29 cellular contexts compared by ENCODE assay signal in the genomic region with DNA sequence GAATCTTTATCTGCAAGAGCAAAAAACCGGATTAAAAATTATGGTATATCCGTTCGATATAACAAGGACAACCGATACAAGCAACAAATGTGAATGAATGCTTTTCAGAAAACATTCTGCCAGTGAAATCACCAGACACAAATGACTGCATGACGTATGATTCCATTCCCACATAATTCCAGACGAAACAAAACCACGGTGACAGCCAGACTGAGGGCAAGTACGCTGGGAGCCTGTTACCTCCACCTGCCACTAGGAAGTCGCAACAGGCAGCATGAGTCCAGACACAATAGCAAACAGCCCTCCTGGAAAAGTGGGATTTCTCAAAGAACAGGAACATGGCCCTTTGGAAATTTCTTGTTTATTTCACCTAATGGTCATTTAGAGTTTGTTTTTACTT. TPM values are rescaled to one million over a fixed set of nuclear protein-coding genes. Genes with fewer than 3 reads are reported as not detected.
DNase-seq lines count a peak whose midpoint lies in the region; ATAC-seq, FAIRE-seq and TF ChIP-seq lines count a peak whose summit lies in the region.
"Had no signal": no experiment of that assay in that cellular context is flagged by ENCODE, and none has a peak within 500 bp of the region (broad histone marks: within the 10 kb centered on the region; RNA-seq: fewer than 3 reads in every experiment).

No MANE protein-coding gene starts in this region.

- no peak overlapping the region for H2AFZ ChIP-seq in astrocyte (ENCODE audit: low read depth, low read length)
- H2AFZ ChIP-seq: neural progenitor cell had no signal

- H3K27ac Mint-ChIP-seq in astrocyte (ENCODE audit: unreplicated experiment): peak overlapping the region; percentile 95
- H3K27ac Mint-ChIP-seq in neural crest cell (ENCODE audit: unreplicated experiment): no peak overlapping the region
- H3K27ac Mint-ChIP-seq: activated CD4-positive, alpha-beta T cell treated with anti-CD3 and anti-CD28 coated beads for 36 hours; activated naive CD4-positive, alpha-beta T cell treated with anti-CD3 and anti-CD28 coated beads, Interleukin-2, amount 50 U/mL, for 24 hours; CD4-positive, CD25-positive, alpha-beta regulatory T cell; neural progenitor cell had no signal

- H3K4me3 Mint-ChIP-seq in astrocyte (ENCODE audit: unreplicated experiment) (no peak overlapping the region), neural crest cell (no peak overlapping the region)
- H3K4me3 Mint-ChIP-seq: activated CD4-positive, alpha-beta T cell treated with anti-CD3 and anti-CD28 coated beads for 36 hours; activated naive CD4-positive, alpha-beta T cell treated with anti-CD3 and anti-CD28 coated beads, Interleukin-2, amount 50 U/mL, for 24 hours; CD4-positive, CD25-positive, alpha-beta regulatory T cell; neural progenitor cell had no signal

- H3K36me3 Mint-ChIP-seq in astrocyte (ENCODE audit: low read depth, unreplicated experiment) (peaks cover 19% of the 10 kb centered on the region), neural crest cell (ENCODE audit: low read depth) (peaks cover 41% of the 10 kb centered on the region)

- H3K27ac ChIP-seq in astrocyte (ENCODE audit: low read depth, low read length): peak overlapping the region; percentile 81
- H3K27ac ChIP-seq: cardiac muscle cell, neural progenitor cell, pancreas had no signal

- FAIRE-seq in astrocyte (lab: Jason Lieb, UNC): no peak
- FAIRE-seq: A204.1, colon, GM19239, K562, pancreas, RCC 7860, small intestine had no signal

- no peak overlapping the region for H3K4me3 ChIP-seq in astrocyte (ENCODE audit: insufficient read depth, low read depth, low read length)
- H3K4me3 ChIP-seq: cardiac muscle cell, K562, neural progenitor cell, pancreas had no signal

- no peak for ATAC-seq in HG02678 (IDR thresholded peaks at IDR 0.05; ENCODE audit: unreplicated experiment)
- ATAC-seq: activated CD4-positive, alpha-beta T cell treated with anti-CD3 and anti-CD28 coated beads for 36 hours; K562; left lobe of liver; pancreas; stimulated activated naive CD8-positive, alpha-beta T cell treated with anti-CD3 and anti-CD28 coated beads, Interleukin-15, Interleukin-2, amounts not matched to agents 100 U/mL and 50 U/mL, for 24 hours had no signal

- H3K9ac ChIP-seq in astrocyte (ENCODE audit: low read length): peak overlapping the region; percentile 57
- H3K9ac ChIP-seq: neural progenitor cell had no signal

- peaks cover 17% of the 10 kb centered on the region for H3K79me2 ChIP-seq in astrocyte (ENCODE audit: insufficient read depth, low read length)

- H3K27me3 Mint-ChIP-seq in astrocyte (ENCODE audit: low read depth, unreplicated experiment): no peaks in the 10 kb centered on the region
- no peaks in the 10 kb centered on the region for H3K27me3 Mint-ChIP-seq in neural crest cell (ENCODE audit: low read depth)
- H3K27me3 Mint-ChIP-seq: activated CD4-positive, alpha-beta T cell treated with anti-CD3 and anti-CD28 coated beads for 36 hours; activated naive CD4-positive, alpha-beta T cell treated with anti-CD3 and anti-CD28 coated beads, Interleukin-2, amount 50 U/mL, for 24 hours; CD4-positive, CD25-positive, alpha-beta regulatory T cell had no signal

- peak overlapping the region; percentile 66 for H3K4me2 ChIP-seq in astrocyte (ENCODE audit: low read length)
- H3K4me2 ChIP-seq: neural progenitor cell had no signal

- H3K27me3 ChIP-seq in astrocyte (ENCODE audit: insufficient read depth, low read length): no peaks in the 10 kb centered on the region
- H3K27me3 ChIP-seq: cardiac muscle cell, neural progenitor cell, pancreas had no signal

- peaks cover 3% of the 10 kb centered on the region for H3K36me3 ChIP-seq in astrocyte (ENCODE audit: insufficient read depth, low read length)
- H3K36me3 ChIP-seq: cardiac muscle cell, neural progenitor cell, pancreas had no signal

- peaks cover 9% of the 10 kb centered on the region for H3K4me1 Mint-ChIP-seq in astrocyte (ENCODE audit: low read depth, unreplicated experiment)
- peaks cover 23% of the 10 kb centered on the region for H3K4me1 Mint-ChIP-seq in neural crest cell
- H3K4me1 Mint-ChIP-seq: activated CD4-positive, alpha-beta T cell treated with anti-CD3 and anti-CD28 coated beads for 36 hours; activated naive CD4-positive, alpha-beta T cell treated with anti-CD3 and anti-CD28 coated beads, Interleukin-2, amount 50 U/mL, for 24 hours; CD4-positive, CD25-positive, alpha-beta regulatory T cell had no signal

- peaks cover 4% of the 10 kb centered on the region for H4K20me1 ChIP-seq in astrocyte (ENCODE audit: insufficient read depth, low read length)

- H3K9me3 Mint-ChIP-seq in astrocyte (ENCODE audit: unreplicated experiment) (peaks cover 2% of the 10 kb centered on the region), neural crest cell (peaks cover 16% of the 10 kb centered on the region)

- peak; percentile 12 for TF ChIP-seq CTCF in astrocyte (IDR thresholded peaks at IDR 0.05; ENCODE audit: insufficient read depth, low read depth, low read length)
- peak; percentile 12 for TF ChIP-seq CTCF in neural crest cell (conservative IDR thresholded peaks at IDR 0.05)
- TF ChIP-seq CTCF in GM20000 (IDR thresholded peaks at IDR 0.05; ENCODE audit: extremely low read depth, missing control alignments): no peak

- DNase-seq in NCI-H187 treated with DMSO at 0.1 percent for 48 hours (lab: John Stamatoyannopoulos, UW) (peak; percentile 33), NCI-H187 (lab: John Stamatoyannopoulos, UW) (no peak), M059J (ENCODE audit: low read depth) (peak; percentile 41), astrocyte (ENCODE audit: low read depth) (peak; percentile 61), neural crest cell (ENCODE audit: low read depth, low spot score) (no peak), GM20000 (ENCODE audit: low spot score) (no peak)
- DNase-seq in activated CD4-positive, alpha-beta T cell treated with anti-CD3 and anti-CD28 coated beads for 4 hours: no peak
- DNase-seq: activated CD4-positive, alpha-beta T cell treated with anti-CD3 and anti-CD28 coated beads for 36 hours; activated T-cell treated with anti-CD3 and anti-CD28 coated beads for 4 hours; amygdala; CD4-positive, CD25-positive, alpha-beta regulatory T cell; glutamatergic neuron; GOT3; NCI-H524 treated with DMSO at 0.1 percent for 48 hours; pancreas; retina; small intestine; stimulated activated naive CD8-positive, alpha-beta T cell treated with anti-CD3 and anti-CD28 coated beads, Interleukin-15, Interleukin-2, amounts not matched to agents 100 U/mL and 50 U/mL, for 24 hours; T1000 had no signal

- H3K4me1 ChIP-seq in astrocyte (ENCODE audit: insufficient read depth, low read length): peaks cover 4% of the 10 kb centered on the region
- H3K4me1 ChIP-seq: pancreas had no signal

- H3K9me3 ChIP-seq in astrocyte (ENCODE audit: insufficient read depth, low read depth, low read length): no peaks in the 10 kb centered on the region
- H3K9me3 ChIP-seq: pancreas had no signal

RNA-seq across cellular contexts. Expression of gene MAD1L1, which starts 41.7 kb away (rescaled TPM):
- 41.0 and 61.5 TPM in 2 replicates for total RNA-seq in M059J (2014; rRNA removed; shearing (Covaris generic))
- total RNA-seq in astrocyte: 32.3 and 32.5 TPM in 2 replicates
- total RNA-seq in neural crest cell: 49.7 and 53.8 TPM in 2 replicates

RNA-seq across cellular contexts. Expression of gene MRM2, which starts 51.0 kb away (rescaled TPM):
- total RNA-seq in M059J (2014; rRNA removed; shearing (Covaris generic)): 34.7 and 48.0 TPM in 2 replicates
- total RNA-seq in astrocyte: 22.5 and 22.6 TPM in 2 replicates
- total RNA-seq in neural crest cell: 45.1 and 48.5 TPM in 2 replicates

RNA-seq across cellular contexts. Expression of gene NUDT1, which starts 51.0 kb away (rescaled TPM):
- total RNA-seq in M059J (2014; rRNA removed; shearing (Covaris generic)): 47.0 and 61.2 TPM in 2 replicates
- 10.2 and 12.0 TPM in 2 replicates for total RNA-seq in astrocyte
- total RNA-seq in neural crest cell: 54.9 and 60.2 TPM in 2 replicates

Comparison
In these comparisons a context has a peak if more than half of its experiments do, and no peak if none do; other contexts are left out.
1. DNase-seq: peak in NCI-H187 treated with DMSO at 0.1 percent for 48 hours (single experiment), M059J (single experiment) and astrocyte (single experiment); none in NCI-H187 (0 of 2), neural crest cell (single experiment), GM20000 (single experiment) and activated CD4-positive, alpha-beta T cell treated with anti-CD3 and anti-CD28 coated beads for 4 hours (0 of 2).